8 cellular contexts compared by ENCODE assay signal in genomic region chr7:135508853-135509588, GRCh38. TPM values are rescaled to one million over a fixed set of nuclear protein-coding genes. Genes with fewer than 3 reads are reported as not detected.
DNase-seq lines count a peak whose midpoint lies in the region; ATAC-seq, FAIRE-seq and TF ChIP-seq lines count a peak whose summit lies in the region.

No MANE protein-coding gene starts in this region.

- no peak overlapping the region for H3K27ac Mint-ChIP-seq in stimulated activated naive CD8-positive, alpha-beta T cell treated with anti-CD3 and anti-CD28 coated beads, Interleukin-15, amount 100 ng/mL, for 72 hours

- ATAC-seq in A549 = peak; percentile 39 to 50
- peak; percentile 26 for ATAC-seq in HG03175 (IDR thresholded peaks at IDR 0.05; ENCODE audit: unreplicated experiment)
- peak; percentile 42 for ATAC-seq in stimulated activated naive CD8-positive, alpha-beta T cell treated with anti-CD3 and anti-CD28 coated beads, Interleukin-15, amount 100 ng/mL, for 72 hours

- DNase-seq in A549 (ENCODE audit: low read depth in 1 of 2, low spot score in 1 of 2) (peak; percentile 28 to 32), GM06990 (ENCODE audit: extremely low read depth, insufficient read length) (no peak), SK-MEL-5 (ENCODE audit: low read depth, low spot score) (peak; percentile 60), cerebellum (ENCODE audit: low spot score) (peak; percentile 12), NCI-H774 (lab: John Stamatoyannopoulos, UW) (no peak)
- DNase-seq in stimulated activated naive CD8-positive, alpha-beta T cell treated with anti-CD3 and anti-CD28 coated beads, Interleukin-15, amount 100 ng/mL, for 72 hours = peak; percentile 44 to 49

- H3K4me1 Mint-ChIP-seq in stimulated activated naive CD8-positive, alpha-beta T cell treated with anti-CD3 and anti-CD28 coated beads, Interleukin-15, amount 100 ng/mL, for 72 hours = peaks cover 12% of the 10 kb centered on the region

- POLR2A ChIA-PET in A549 (lab: Yijun Ruan, JAX) = no interaction called here

- 2% methylated on average over 17 of the region's 17 CpGs for WGBS in A549 (ENCODE audit: missing lambda C conversion rate)
- under 1% methylated on average over 17 of the region's 17 CpGs for WGBS in liver

- in situ Hi-C loops in SK-MEL-5 (cut with HindIII; ENCODE audit: low pct_unique_long_range_greater_than_20kb, low sequenced_read_pairs) = no loop called here

- no peaks in the 10 kb centered on the region for H3K9me3 Mint-ChIP-seq in stimulated activated naive CD8-positive, alpha-beta T cell treated with anti-CD3 and anti-CD28 coated beads, Interleukin-15, amount 100 ng/mL, for 72 hours

- H3K27me3 Mint-ChIP-seq in stimulated activated naive CD8-positive, alpha-beta T cell treated with anti-CD3 and anti-CD28 coated beads, Interleukin-15, amount 100 ng/mL, for 72 hours = no peaks in the 10 kb centered on the region

- no peak overlapping the region for H3K4me3 Mint-ChIP-seq in stimulated activated naive CD8-positive, alpha-beta T cell treated with anti-CD3 and anti-CD28 coated beads, Interleukin-15, amount 100 ng/mL, for 72 hours

- no peak for TF ChIP-seq CTCF in A549 (IDR thresholded peaks at IDR 0.05)
- TF ChIP-seq CTCF in GM06990 (IDR thresholded peaks at IDR 0.05; ENCODE audit: insufficient read depth, low read length, poor library complexity, severe bottlenecking) = no peak
- no peak for TF ChIP-seq CTCF in liver (IDR thresholded peaks at IDR 0.05; ENCODE audit: low read depth, low read length, missing input control)

- no peaks in the 10 kb centered on the region for H3K9me3 ChIP-seq in A549
- no peaks in the 10 kb centered on the region for H3K9me3 ChIP-seq in liver (ENCODE audit: control insufficient read depth in 4 of 4, low read length in 3 of 4)

- H3K4me3 ChIP-seq in A549 (peak overlapping the region; percentile 69), GM06990 (replicated peaks; ENCODE audit: low read depth, low read length) (peak overlapping the region; percentile 82), liver (ENCODE audit: low read depth in 1 of 3, low read length in 3 of 3) (peak overlapping the region; percentile 63 to 99 (median 87))

- no peak for TF ChIP-seq EP300 in A549 (IDR thresholded peaks at IDR 0.05)

- peak overlapping the region; percentile 93 to 96 for H3K27ac ChIP-seq in A549
- H3K27ac ChIP-seq in liver (ENCODE audit: low read depth in 1 of 2, low read length in 2 of 2) = peak overlapping the region; percentile 79 to 80

- TF ChIP-seq RAD21 in A549 (conservative IDR thresholded peaks at IDR 0.05 in 1 of 2, IDR thresholded peaks at IDR 0.05 in 1 of 2) (no peak), liver (IDR thresholded peaks at IDR 0.05) (peak in 1 of 2 donors; percentile 12)

- no peaks in the 10 kb centered on the region for H3K36me3 ChIP-seq in GM06990 (ENCODE audit: control insufficient read depth, insufficient read depth, low read length)
- H3K36me3 ChIP-seq in liver (ENCODE audit: control insufficient read depth in 4 of 4, insufficient read depth in 3 of 4, low read depth in 1 of 4, low read length in 3 of 4) = no peaks in the 10 kb centered on the region

- H3K27me3 ChIP-seq in GM06990 (replicated peaks; ENCODE audit: control insufficient read depth, insufficient read depth, low read length) = no peaks in the 10 kb centered on the region
- no peaks in the 10 kb centered on the region for H3K27me3 ChIP-seq in liver (ENCODE audit: control insufficient read depth in 4 of 4, insufficient read depth in 4 of 4, low read length in 3 of 4)

- H3K9ac ChIP-seq in liver (ENCODE audit: low read depth in 1 of 2, low read length in 2 of 2) = peak overlapping the region; percentile 83 to 88

- no peak for TF ChIP-seq POLR2A in A549 (IDR thresholded peaks at IDR 0.05; ENCODE audit: low read length)

- H3K4me1 ChIP-seq in A549 = peaks cover 20% of the 10 kb centered on the region
- peaks cover 2 to 33% (median 23%) of the 10 kb centered on the region in 4 donors for H3K4me1 ChIP-seq in liver (ENCODE audit: control insufficient read depth in 4 of 4, insufficient read depth in 4 of 4, low read length in 3 of 4)

- CTCF ChIA-PET in A549 (lab: Yijun Ruan, JAX) = interaction anchor here (1.2 to 1.7 kb wide), 2 partner anchors 50 to 137 kb away, joined by 3 to 4 read pairs; no protein-coding TSS in a partner anchor

- no peak for FAIRE-seq in A549 (lab: Jason Lieb, UNC)

- H3K4me2 ChIP-seq in A549 = peak overlapping the region; percentile 69

TF ChIP-seq in A549, 52 proteins besides CTCF, POLR2A, EP300 and RAD21:
- TF ChIP-seq TP53 (CRISPR knock-in tag; IDR thresholded peaks at IDR 0.05) (no peak), GATA3 (IDR thresholded peaks at IDR 0.05; ENCODE audit: borderline replicate concordance) (no peak), KDM5A (IDR thresholded peaks at IDR 0.05) (no peak), JUNB (IDR thresholded peaks at IDR 0.05) (no peak), TFCP2L1 (CRISPR knock-in tag; IDR thresholded peaks at IDR 0.05) (no peak), RARB (CRISPR knock-in tag; IDR thresholded peaks at IDR 0.05) (no peak), JUN (IDR thresholded peaks at IDR 0.05) (no peak), NR3C1 (IDR thresholded peaks at IDR 0.05) (no peak)

TF ChIP-seq in liver, 16 proteins besides CTCF, POLR2A, EP300 and RAD21:
- no peak for TF ChIP-seq MAX (IDR thresholded peaks at IDR 0.05)
- TF ChIP-seq HNF4A (conservative IDR thresholded peaks at IDR 0.05) = peak in 1 of 2 donors; percentile 43
- no peak for TF ChIP-seq GABPA (IDR thresholded peaks at IDR 0.05 in 1 of 2, conservative IDR thresholded peaks at IDR 0.05 in 1 of 2)
- no peak for TF ChIP-seq TAF1 (conservative IDR thresholded peaks at IDR 0.05)
- no peak for TF ChIP-seq EGR1 (IDR thresholded peaks at IDR 0.05; ENCODE audit: low read depth in 2 of 2)

RNA-seq across cellular contexts. Expression of gene CNOT4, which starts 0.9 kb away (rescaled TPM):
- 15.8 and 16.4 TPM in 2 replicates for polyA plus RNA-seq in A549 (2011; rRNA removed)
- 3.4 and 4.4 TPM in 2 replicates for polyA plus RNA-seq in A549 (2012; cell fraction: cytosol; rRNA removed)
- 6.0 and 6.3 TPM in 2 replicates for polyA plus RNA-seq in A549 (2012; cell fraction: nucleus; rRNA removed)
- polyA plus RNA-seq in A549 (2017; fragmentation: RNase III; extraction: RNeasy Plus Mini Kit Qiagen cat#74134 plus additional on column Dnase treatment) = 9.9 to 10.5 TPM (median 10.0 TPM) in 3 replicates
- polyA minus RNA-seq in A549 (2011; rRNA and poly(A)+ RNA removed) = 17.8 and 25.1 TPM in 2 replicates
- total RNA-seq in SK-MEL-5 (2014; rRNA removed; shearing (Covaris generic)) = 13.6 and 14.1 TPM in 2 replicates
- polyA plus RNA-seq in SK-MEL-5 (2015; cell fraction: cytosol; rRNA removed) = 13.6 and 18.2 TPM in 2 replicates
- polyA plus RNA-seq in SK-MEL-5 (2015; cell fraction: nucleus; rRNA removed) = 17.0 and 19.9 TPM in 2 replicates
- total RNA-seq in cerebellum = 32.8 TPM
- 10 to 100 TPM in 1 of 2 donors, 1 to 10 TPM in 1; 6.9 to 11.1 TPM for total RNA-seq in liver
- polyA plus RNA-seq in liver = 10 to 100 TPM in 1 of 2 donors, 1 to 10 TPM in 1; 3.7 to 10.3 TPM

RNA-seq across cellular contexts. Expression of gene NUP205, which starts 48.7 kb away (rescaled TPM):
- 119 and 121 TPM in 2 replicates for polyA plus RNA-seq in A549 (2011; rRNA removed)
- polyA plus RNA-seq in A549 (2012; cell fraction: cytosol; rRNA removed) = 43.3 and 46.6 TPM in 2 replicates
- polyA plus RNA-seq in A549 (2012; cell fraction: nucleus; rRNA removed) = 52.8 and 77.8 TPM in 2 replicates
- 52.1 to 55.0 TPM (median 54.8 TPM) in 3 replicates for polyA plus RNA-seq in A549 (2017; fragmentation: RNase III; extraction: RNeasy Plus Mini Kit Qiagen cat#74134 plus additional on column Dnase treatment)
- 133 and 135 TPM in 2 replicates for polyA minus RNA-seq in A549 (2011; rRNA and poly(A)+ RNA removed)
- 121 and 138 TPM in 2 replicates for total RNA-seq in SK-MEL-5 (2014; rRNA removed; shearing (Covaris generic))
- 69.2 and 91.5 TPM in 2 replicates for polyA plus RNA-seq in SK-MEL-5 (2015; cell fraction: cytosol; rRNA removed)
- polyA plus RNA-seq in SK-MEL-5 (2015; cell fraction: nucleus; rRNA removed) = 151 and 170 TPM in 2 replicates
- 52.3 TPM for total RNA-seq in cerebellum
- total RNA-seq in liver = 10 to 100 TPM; 16.6 to 27.8 TPM
- 1 to 10 TPM; 6.3 to 7.5 TPM for polyA plus RNA-seq in liver

Comparison
In these comparisons a context has a peak if more than half of its experiments do, and no peak if none do; other contexts are left out.
1. DNase-seq: peak in A549 (2 of 2), SK-MEL-5 (single experiment), cerebellum (single experiment) and stimulated activated naive CD8-positive, alpha-beta T cell treated with anti-CD3 and anti-CD28 coated beads, Interleukin-15, amount 100 ng/mL, for 72 hours (2 of 2); none in GM06990 (single experiment) and NCI-H774 (single experiment).
2. Peak in every context shown above with its lines, with median percentiles within 50 percentile points of each other: ATAC-seq and H3K4me3 ChIP-seq.